In genomic region chr19:35337081-35337983, GRCh38 we compare ENCODE assay signal across 28 cellular contexts. TPM values are rescaled to one million over a fixed set of nuclear protein-coding genes. Genes with fewer than 3 reads are reported as not detected.
DNase-seq lines count a peak whose midpoint lies in the region; ATAC-seq and TF ChIP-seq lines count a peak whose summit lies in the region.
"Had no signal": no experiment of that assay in that cellular context is flagged by ENCODE, and none has a peak within 500 bp of the region (broad histone marks: within the 10 kb centered on the region; RNA-seq: fewer than 3 reads in every experiment).

No MANE protein-coding gene starts in this region.

- intact Hi-C loops in Right ventricle myocardium superior (cut with DNase I) (no loop called here), left ventricle myocardium inferior (cut with micrococcal nuclease) (no loop called here), upper lobe of right lung (cut with DNase I) (no loop called here)

- H3K4me3 ChIP-seq in left ventricle myocardium inferior (no peak overlapping the region), HEK293 (ENCODE audit: low read depth, low read length) (no peak overlapping the region), upper lobe of right lung (no peak overlapping the region)
- H3K4me3 ChIP-seq: gastroesophageal sphincter, psoas muscle, SJSA1, upper lobe of left lung had no signal

- no peaks in the 10 kb centered on the region for H3K36me3 ChIP-seq in left ventricle myocardium inferior
- H3K36me3 ChIP-seq in HEK293 (ENCODE audit: control insufficient read depth in 2 of 2, insufficient read depth in 1 of 2, low read length in 2 of 2), result no peaks in the 10 kb centered on the region
- H3K36me3 ChIP-seq in upper lobe of right lung, result no peaks in the 10 kb centered on the region
- H3K36me3 ChIP-seq: BE2C, gastroesophageal sphincter, neutrophil, SJSA1, upper lobe of left lung had no signal

- H3K27ac ChIP-seq in left ventricle myocardium inferior (replicated peaks) (no peak overlapping the region), HEK293 (ENCODE audit: extremely low read depth, low read depth, low read length) (no peak overlapping the region), upper lobe of right lung (no peak overlapping the region)
- H3K27ac ChIP-seq: gastroesophageal sphincter, neutrophil, psoas muscle, SJSA1, upper lobe of left lung had no signal

- H3K9me3 ChIP-seq in left ventricle myocardium inferior (replicated peaks), result no peaks in the 10 kb centered on the region
- H3K9me3 ChIP-seq in HEK293 (ENCODE audit: control insufficient read depth, insufficient read depth, low read depth, low read length), result no peaks in the 10 kb centered on the region
- H3K9me3 ChIP-seq in upper lobe of right lung, result no peaks in the 10 kb centered on the region
- H3K9me3 ChIP-seq: BE2C, gastroesophageal sphincter, neutrophil, psoas muscle, SJSA1, upper lobe of left lung had no signal

- CTCF ChIA-PET in HEK293 (lab: Yijun Ruan, JAX) (interaction anchor here (0.5 to 6.8 kb wide), 5 partner anchors 16 to 364 kb away, joined by 3 to 40 read pairs (median 5); no protein-coding TSS in a partner anchor), HEK293T (lab: Yijun Ruan, JAX) (interaction anchor here (0.7 kb wide), 1 partner anchor 16 kb away, joined by 7 read pairs; no protein-coding TSS in a partner anchor)

- DNase-seq in Right ventricle myocardium superior (peak; percentile 8), left ventricle myocardium inferior (no peak), left kidney (ENCODE audit: low read depth, low spot score) (peak; percentile 53), upper lobe of right lung (no peak), middle frontal gyrus (ENCODE audit: extremely low spot score, low spot score) (no peak), NCI-H82 (lab: John Stamatoyannopoulos, UW) (no peak), HEK293T (ENCODE audit: extremely low spot score) (no peak)
- DNase-seq: activated CD4-positive, alpha-beta T cell treated with anti-CD3 and anti-CD28 coated beads for 36 hours; activated naive CD4-positive, alpha-beta T cell treated with anti-CD3 and anti-CD28 coated beads, Interleukin-2, amount 50 U/mL, for 16 hours; activated T-cell treated with anti-CD3 and anti-CD28 coated beads, Interleukin-2, amount 50 U/mL, for 48 hours; BE2C; GF-D8; hippocampal formation; NCI-H1092; NCI-H187; NCI-H2171 treated with DMSO at 0.1 percent for 48 hours; NCI-H524; psoas muscle; substantia nigra; upper lobe of left lung had no signal

- no peak for ATAC-seq in Right ventricle myocardium superior (ENCODE audit: poor library complexity)
- ATAC-seq in upper lobe of right lung, result peak; percentile 31
- ATAC-seq: activated CD4-positive, alpha-beta T cell treated with anti-CD3 and anti-CD28 coated beads for 36 hours; gastroesophageal sphincter; psoas muscle had no signal

- no peak for TF ChIP-seq CTCF in left ventricle myocardium inferior (IDR thresholded peaks at IDR 0.05; ENCODE audit: borderline replicate concordance)
- TF ChIP-seq CTCF in HEK293 (tag by site-specific recombination; IDR thresholded peaks at IDR 0.05), result no peak
- TF ChIP-seq CTCF in upper lobe of right lung (IDR thresholded peaks at IDR 0.05), result no peak

- POLR2A ChIA-PET in HEK293 (lab: Yijun Ruan, JAX), result no interaction called here
- POLR2A ChIA-PET in HEK293T (lab: Yijun Ruan, JAX), result no interaction called here

- H3K27me3 ChIP-seq in left ventricle myocardium inferior (ENCODE audit: low read depth) (peaks cover 69% of the 10 kb centered on the region), upper lobe of right lung (peaks cover 7% of the 10 kb centered on the region)
- H3K27me3 ChIP-seq: BE2C, SJSA1, upper lobe of left lung had no signal

- H3K4me1 ChIP-seq in left ventricle myocardium inferior (no peaks in the 10 kb centered on the region), HEK293 (ENCODE audit: control insufficient read depth, insufficient read depth, low read length) (no peaks in the 10 kb centered on the region), upper lobe of right lung (no peaks in the 10 kb centered on the region)
- H3K4me1 ChIP-seq: BE2C, gastroesophageal sphincter, psoas muscle, SJSA1, upper lobe of left lung had no signal

TF ChIP-seq in HEK293, 187 proteins besides CTCF, POLR2A, EP300 and RAD21 (continues in another document):
- no peak for TF ChIP-seq ZNF280D (tag by site-specific recombination; IDR thresholded peaks at IDR 0.05)
- no peak for TF ChIP-seq ZNF2 (tag by site-specific recombination; IDR thresholded peaks at IDR 0.05)
- no peak for TF ChIP-seq ZNF488 (tag by site-specific recombination; IDR thresholded peaks at IDR 0.05)

TF ChIP-seq in HEK293T, 16 proteins besides CTCF, POLR2A, EP300 and RAD21:
- no peak for TF ChIP-seq FOXM1 (IDR thresholded peaks at IDR 0.05; ENCODE audit: borderline replicate concordance)
- no peak for TF ChIP-seq BHLHE40 (IDR thresholded peaks at IDR 0.05; ENCODE audit: borderline replicate concordance)
- no peak for TF ChIP-seq LEF1 (IDR thresholded peaks at IDR 0.05; ENCODE audit: borderline replicate concordance)
- TF ChIP-seq ELF4 (IDR thresholded peaks at IDR 0.05), result no peak
- no peak for TF ChIP-seq SUZ12 (IDR thresholded peaks at IDR 0.05)
- no peak for TF ChIP-seq PKNOX1 (IDR thresholded peaks at IDR 0.05)
- no peak for TF ChIP-seq ARNT (IDR thresholded peaks at IDR 0.05)
- no peak for TF ChIP-seq CTBP1 (IDR thresholded peaks at IDR 0.05; ENCODE audit: borderline replicate concordance)
- no peak for TF ChIP-seq NFRKB (IDR thresholded peaks at IDR 0.05)
- no peak for TF ChIP-seq HDGF (IDR thresholded peaks at IDR 0.05; ENCODE audit: borderline replicate concordance)
- no peak for TF ChIP-seq TARDBP (IDR thresholded peaks at IDR 0.05)
- TF ChIP-seq SP1 (IDR thresholded peaks at IDR 0.05), result no peak
- TF ChIP-seq FOXK2 (IDR thresholded peaks at IDR 0.05), result no peak
- TF ChIP-seq FOXA1 (IDR thresholded peaks at IDR 0.05), result no peak
TF ChIP-seq in HEK293T: peak in this region for 0.

RNA-seq across cellular contexts. Expression of gene CD22, which starts 8.3 kb away (rescaled TPM):
- total RNA-seq in Right ventricle myocardium superior (0.56 TPM), left ventricle myocardium inferior (not detected), upper lobe of right lung (15.8 TPM)
- total RNA-seq: A673, astrocyte had no signal

RNA-seq across cellular contexts. Expression of gene FFAR1, which starts 10.4 kb away (rescaled TPM):
- not detected for total RNA-seq in Right ventricle myocardium superior
- total RNA-seq in left ventricle myocardium inferior, result not detected
- not detected for total RNA-seq in upper lobe of right lung
- total RNA-seq: A673, astrocyte, dermis microvascular lymphatic vessel endothelial cell, gastroesophageal sphincter, lower leg skin, psoas muscle, SJSA1 had no signal

RNA-seq across cellular contexts. Expression of gene FFAR3, which starts 20.9 kb away (rescaled TPM):
- total RNA-seq in Right ventricle myocardium superior (not detected), left ventricle myocardium inferior (not detected), upper lobe of right lung (not detected)
- total RNA-seq: astrocyte, dermis microvascular lymphatic vessel endothelial cell, lower leg skin, SJSA1 had no signal

RNA-seq across cellular contexts. Expression of gene GPR42, which starts 33.5 kb away (rescaled TPM):
- total RNA-seq in Right ventricle myocardium superior, result not detected
- not detected for total RNA-seq in left ventricle myocardium inferior
- total RNA-seq in upper lobe of right lung, result not detected
- total RNA-seq: A673, astrocyte, dermis microvascular lymphatic vessel endothelial cell, gastroesophageal sphincter, lower leg skin, psoas muscle, SJSA1 had no signal

RNA-seq across cellular contexts. Expression of gene MAG, which starts 45.4 kb away (rescaled TPM):
- total RNA-seq in Right ventricle myocardium superior, result not detected
- not detected for total RNA-seq in left ventricle myocardium inferior
- total RNA-seq in upper lobe of right lung, result not detected
- total RNA-seq: A673, astrocyte, dermis microvascular lymphatic vessel endothelial cell had no signal

Comparison
In these comparisons a context has a peak if more than half of its experiments do, and no peak if none do; other contexts are left out.
1. DNase-seq: peak in Right ventricle myocardium superior (single experiment) and left kidney (single experiment); none in left ventricle myocardium inferior (single experiment), upper lobe of right lung (single experiment), middle frontal gyrus (single experiment), NCI-H82 (single experiment) and HEK293T (single experiment).
2. RNA of gene CD22, which starts 8.3 kb away (total RNA-seq): 15.8 TPM in upper lobe of right lung (single experiment); 0.56 TPM in Right ventricle myocardium superior (single experiment) and not detected in left ventricle myocardium inferior (single experiment); every median in the first group is over 10 times any median in the second.